ENCODE assay signal across 18 cellular contexts in the genomic region with DNA sequence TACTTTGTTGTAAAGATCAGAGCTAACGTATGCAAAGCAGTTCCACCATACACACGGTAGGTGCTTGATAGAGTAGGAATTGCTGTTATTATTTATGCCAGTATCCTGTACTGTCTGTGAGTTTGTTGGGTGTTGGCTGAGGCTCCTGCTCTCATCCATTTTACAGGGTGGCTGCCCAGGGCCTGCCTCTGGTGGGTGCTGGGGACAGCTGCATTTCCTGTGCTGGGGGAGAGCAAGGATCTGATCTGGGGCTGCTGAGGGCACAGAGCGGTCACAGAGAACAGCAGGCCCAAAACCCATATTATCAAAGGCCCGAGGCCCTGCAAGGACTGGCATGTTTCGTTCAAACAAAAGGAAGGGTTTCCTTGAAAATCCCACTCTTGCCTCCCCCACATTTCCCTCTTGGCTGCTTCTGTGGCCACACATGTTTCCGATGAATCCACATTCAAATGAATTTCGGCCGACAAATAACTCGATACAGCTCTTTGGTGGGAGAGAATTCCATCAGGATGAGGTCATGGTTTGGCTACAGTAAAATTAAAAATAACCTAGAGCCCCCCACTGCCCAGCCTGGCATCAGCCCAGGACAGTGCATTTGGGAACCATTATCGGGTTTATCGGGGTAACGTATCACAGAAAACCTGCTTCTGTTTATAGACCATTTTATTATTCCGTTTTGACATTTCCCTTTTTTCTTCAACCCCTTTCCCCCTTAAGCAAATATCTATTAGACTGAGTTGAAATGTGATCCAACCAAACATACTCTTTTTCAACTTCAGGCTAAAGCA.
"Had no signal": no experiment of that assay in that cellular context is flagged by ENCODE, and none has a peak within 500 bp of the region (broad histone marks: within the 10 kb centered on the region; RNA-seq: fewer than 3 reads in every experiment).

No MANE protein-coding gene starts in this region.

- H3K27ac Mint-ChIP-seq: activated naive CD4-positive, alpha-beta T cell treated with anti-CD3 and anti-CD28 coated beads, Interleukin-2, amount 50 U/mL, for 72 hours; activated T-helper 17 cell treated with anti-CD3 and anti-CD28 coated beads, Interleukin-2, amount 50 U/mL, for 72 hours; effector memory CD8-positive, alpha-beta T cell; immature natural killer cell; natural killer cell treated with Interleukin-12 subunit alpha and Interleukin-12 subunit beta and Interleukin-15 and Interleukin-18, amount 100 ng/mL, for 72 hours; stimulated activated naive CD8-positive, alpha-beta T cell treated with anti-CD3 and anti-CD28 coated beads, Interleukin-15, amount 100 ng/mL, for 72 hours had no signal

- H3K9me3 Mint-ChIP-seq: activated naive CD4-positive, alpha-beta T cell treated with anti-CD3 and anti-CD28 coated beads, Interleukin-2, amount 50 U/mL, for 72 hours; immature natural killer cell; natural killer cell treated with Interleukin-12 subunit alpha and Interleukin-12 subunit beta and Interleukin-15 and Interleukin-18, amount 100 ng/mL, for 72 hours had no signal

- H3K4me3 ChIP-seq: coronary artery, mucosa of descending colon, pancreas, thoracic aorta, uterus had no signal

- H3K27me3 Mint-ChIP-seq: activated T-helper 17 cell treated with anti-CD3 and anti-CD28 coated beads, Interleukin-2, amount 50 U/mL, for 72 hours had no signal

- DNase-seq: activated CD4-positive, alpha-beta T cell treated with anti-CD3 and anti-CD28 coated beads, Interleukin-2, amount 50 U/mL, for 1 hour; activated T-cell treated with anti-CD3 and anti-CD28 coated beads for 4 hours; amygdala; caudate nucleus; effector memory CD8-positive, alpha-beta T cell; immature natural killer cell; left colon; mucosa of descending colon; pancreas; stimulated activated CD4-positive, alpha-beta T cell treated with anti-CD3 and anti-CD28 coated beads, Interleukin-15, amount 100 ng/mL, for 24 hours; stimulated activated CD4-positive, alpha-beta T cell treated with anti-CD3 and anti-CD28 coated beads, Interleukin-4, amount 100 ng/mL, for 4 hours; stimulated activated naive CD8-positive, alpha-beta T cell treated with anti-CD3 and anti-CD28 coated beads, Interleukin-15, amount 100 ng/mL, for 72 hours; uterus had no signal

- H3K4me3 Mint-ChIP-seq: activated T-helper 17 cell treated with anti-CD3 and anti-CD28 coated beads, Interleukin-2, amount 50 U/mL, for 72 hours; effector memory CD8-positive, alpha-beta T cell; immature natural killer cell; natural killer cell treated with Interleukin-12 subunit alpha and Interleukin-12 subunit beta and Interleukin-15 and Interleukin-18, amount 100 ng/mL, for 72 hours; stimulated activated naive CD8-positive, alpha-beta T cell treated with anti-CD3 and anti-CD28 coated beads, Interleukin-15, amount 100 ng/mL, for 72 hours had no signal

- H3K9me3 ChIP-seq: mucosa of descending colon, pancreas, thoracic aorta, uterus had no signal

- H3K4me1 ChIP-seq: pancreas, uterus had no signal

- H3K27me3 ChIP-seq: pancreas, uterus had no signal

- H3K36me3 Mint-ChIP-seq: activated naive CD4-positive, alpha-beta T cell treated with anti-CD3 and anti-CD28 coated beads, Interleukin-2, amount 50 U/mL, for 72 hours; immature natural killer cell; natural killer cell treated with Interleukin-12 subunit alpha and Interleukin-12 subunit beta and Interleukin-15 and Interleukin-18, amount 100 ng/mL, for 72 hours had no signal

- H3K36me3 ChIP-seq: pancreas, thoracic aorta, uterus had no signal

- H3K27ac ChIP-seq: coronary artery, pancreas, thoracic aorta, uterus had no signal

- ATAC-seq: activated naive CD4-positive, alpha-beta T cell treated with anti-CD3 and anti-CD28 coated beads, Interleukin-2, amount 50 U/mL, for 72 hours; activated T-helper 17 cell treated with anti-CD3 and anti-CD28 coated beads, Interleukin-2, amount 50 U/mL, for 72 hours; effector memory CD8-positive, alpha-beta T cell; left colon; mucosa of descending colon; natural killer cell treated with Interleukin-12 subunit alpha and Interleukin-12 subunit beta and Interleukin-15 and Interleukin-18, amount 100 ng/mL, for 72 hours; stimulated activated naive CD8-positive, alpha-beta T cell treated with anti-CD3 and anti-CD28 coated beads, Interleukin-15, amount 100 ng/mL, for 72 hours had no signal

- H3K4me1 Mint-ChIP-seq: activated T-helper 17 cell treated with anti-CD3 and anti-CD28 coated beads, Interleukin-2, amount 50 U/mL, for 72 hours; immature natural killer cell; stimulated activated naive CD8-positive, alpha-beta T cell treated with anti-CD3 and anti-CD28 coated beads, Interleukin-15, amount 100 ng/mL, for 72 hours had no signal
